ENCODE assay signal across 29 cellular contexts in genomic region chr5:92242170-92242569, GRCh38.
"Had no signal": no experiment of that assay in that cellular context is flagged by ENCODE, and none has a peak within 500 bp of the region (broad histone marks: within the 10 kb centered on the region; RNA-seq: fewer than 3 reads in every experiment).

No MANE protein-coding gene starts in this region.

- ATAC-seq: activated naive CD4-positive, alpha-beta T cell treated with anti-CD3 and anti-CD28 coated beads, Interleukin-2, amount 50 U/mL, for 72 hours; activated T-cell treated with anti-CD3 and anti-CD28 coated beads, Interleukin-2, amount 50 U/mL, for 4 hours; body of pancreas had no signal

- H3K27ac ChIP-seq: adrenal gland, body of pancreas, breast epithelium, PC-9, RWPE1 had no signal

- H2AFZ ChIP-seq: PC-9 had no signal

- H3K4me2 ChIP-seq: PC-9 had no signal

- H3K27me3 ChIP-seq: adrenal gland, body of pancreas, breast epithelium had no signal

- H3K36me3 ChIP-seq: adrenal gland, breast epithelium had no signal

- H3K4me3 ChIP-seq: adrenal gland, body of pancreas, breast epithelium, PC-9 had no signal

- FAIRE-seq: astrocyte, RCC 7860, TTC549 had no signal

- DNase-seq: activated CD4-positive, alpha-beta T cell treated with anti-CD3 and anti-CD28 coated beads, Interleukin-2, amount 10 ng/mL, durations not matched to agents 24 days and 14 days; activated CD4-positive, alpha-beta T cell treated with anti-CD3 and anti-CD28 coated beads, Interleukin-2, amount 50 U/mL, for 48 hours; activated CD8-positive, alpha-beta memory T cell treated with anti-CD3 and anti-CD28 coated beads, Interleukin-2, amount 50 U/mL, for 4 hours; activated gamma-delta T cell treated with Interleukin-2 at 50 U/mL for 16 hours; activated naive CD4-positive, alpha-beta T cell treated with anti-CD3 and anti-CD28 coated beads for 36 hours; activated T-cell treated with anti-CD3 and anti-CD28 coated beads for 4 hours; activated T-cell treated with anti-CD3 and anti-CD28 coated beads, Interleukin-2, amount 50 U/mL, for 4 hours; adrenal gland; body of pancreas; cortex of kidney; NCI-H1092 treated with DMSO at 0.1 percent for 48 hours; NCI-H1417; NCI-H146; NCI-H187; NCI-H2029 treated with DMSO at 0.1 percent for 48 hours; NCI-H2171 treated with DMSO at 0.1 percent for 48 hours; NCI-H2227 treated with DMSO at 0.1 percent for 48 hours; NCI-H446; NCI-H510A treated with DMSO at 0.1 percent for 48 hours; NCI-H526 treated with DMSO at 0.1 percent for 48 hours; NK-92 treated with Interleukin-12 subunit alpha and Interleukin-12 subunit beta, amount 100 ng/mL, for 24 hours; PC-9; Right ventricle myocardium superior had no signal

- H3K9me3 ChIP-seq: adrenal gland, body of pancreas, breast epithelium had no signal

- H3K4me1 ChIP-seq: adrenal gland, body of pancreas, breast epithelium had no signal
